8 cellular contexts compared by ENCODE assay signal in the genomic region with DNA sequence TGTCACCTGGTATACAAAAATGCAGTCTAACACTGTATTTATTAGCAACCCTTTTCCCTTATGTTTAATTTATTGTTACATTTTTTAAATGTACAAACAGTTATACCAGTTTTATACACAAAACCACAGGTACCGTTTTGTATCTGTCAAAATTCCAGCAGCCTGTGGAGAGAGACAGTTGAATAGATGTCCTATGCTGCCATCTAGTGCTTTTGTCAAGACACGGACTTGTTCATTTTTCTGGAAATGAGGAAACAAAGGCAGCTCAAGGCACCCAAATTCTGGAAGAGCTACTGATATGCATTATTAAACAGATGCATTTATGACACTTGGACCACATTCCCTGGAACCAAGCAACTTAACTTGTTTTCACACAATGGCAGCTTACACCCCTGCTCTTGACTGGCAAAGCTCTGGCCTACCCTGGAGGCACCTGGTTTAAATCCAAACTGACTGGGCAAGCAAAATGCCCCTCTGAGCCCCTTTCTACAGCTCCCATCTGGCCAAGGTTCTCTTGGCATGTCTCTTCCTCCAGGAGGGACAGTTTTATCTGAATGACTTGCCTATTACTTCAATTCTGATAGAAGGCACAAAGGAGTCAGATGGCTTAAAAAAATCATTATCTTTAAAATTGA.
A peak's percentile ranks its signal among the peaks of the same experiment; 100 is the strongest.
DNase-seq lines count a peak whose midpoint lies in the region; ATAC-seq lines count a peak whose summit lies in the region.

No MANE protein-coding gene starts in this region.

- H3K27me3 Mint-ChIP-seq in activated naive CD8-positive, alpha-beta T cell treated with anti-CD3 and anti-CD28 coated beads, Interleukin-2, amount 50 U/mL, for 24 hours = no peaks in the 10 kb centered on the region
- H3K27me3 Mint-ChIP-seq in activated naive CD8-positive, alpha-beta T cell treated with anti-CD3 and anti-CD28 coated beads for 36 hours = no peaks in the 10 kb centered on the region

- H3K4me1 Mint-ChIP-seq in activated naive CD8-positive, alpha-beta T cell treated with anti-CD3 and anti-CD28 coated beads, Interleukin-2, amount 50 U/mL, for 24 hours = no peaks in the 10 kb centered on the region
- H3K4me1 Mint-ChIP-seq in activated naive CD8-positive, alpha-beta T cell treated with anti-CD3 and anti-CD28 coated beads for 36 hours = no peaks in the 10 kb centered on the region

- intact Hi-C loops in posterior vena cava (cut with DNase I) = loop anchor here in 1 of 2 donors (5.0 kb wide), 1 partner anchor 672 kb away; no protein-coding TSS in a partner anchor

- no peak overlapping the region for H3K4me3 ChIP-seq in neuronal stem cell (ENCODE audit: low read length in 2 of 2)

- H3K4me1 ChIP-seq in neuronal stem cell (ENCODE audit: control insufficient read depth in 2 of 2, insufficient read depth in 1 of 2, low read depth in 1 of 2, low read length in 2 of 2) = no peaks in the 10 kb centered on the region

- no peak overlapping the region for H2AK5ac ChIP-seq in neuronal stem cell (ENCODE audit: low read depth, low read length)

- peaks cover 0 to 7% (median 0%) of the 10 kb centered on the region in 3 experiments for H3K27me3 ChIP-seq in neuronal stem cell (ENCODE audit: control insufficient read depth in 3 of 3, insufficient read depth in 3 of 3, low read depth in 1 of 3, low read length in 3 of 3)

- H3K9me3 ChIP-seq in neuronal stem cell (replicated peaks in 1 of 2; ENCODE audit: control insufficient read depth in 2 of 2, insufficient read depth in 1 of 2, low read depth in 1 of 2, low read length in 2 of 2) = no peaks in the 10 kb centered on the region

- H4K8ac ChIP-seq in neuronal stem cell (ENCODE audit: low read depth, low read length) = no peak overlapping the region

- no peak overlapping the region for H4K91ac ChIP-seq in neuronal stem cell (ENCODE audit: low read depth, low read length, poor library complexity)

- H3K4ac ChIP-seq in neuronal stem cell (ENCODE audit: low read length) = no peak overlapping the region

- no peak overlapping the region for H2AFZ ChIP-seq in neuronal stem cell (ENCODE audit: low read length)

- H3K9ac ChIP-seq in neuronal stem cell (ENCODE audit: low read depth, low read length, poor library complexity) = no peak overlapping the region

- peak; percentile 2 for DNase-seq in activated naive CD8-positive, alpha-beta T cell treated with anti-CD3 and anti-CD28 coated beads, Interleukin-2, amount 50 U/mL, for 24 hours
- DNase-seq in activated naive CD8-positive, alpha-beta T cell treated with anti-CD3 and anti-CD28 coated beads for 36 hours = no peak
- peak; percentile 69 for DNase-seq in M059J (ENCODE audit: low read depth)
- peak; percentile 34 for DNase-seq in RPMI8226
- DNase-seq in neuronal stem cell (ENCODE audit: low spot score) = peak; percentile 48
- DNase-seq in posterior vena cava (ENCODE audit: low spot score) = no peak

- H2BK12ac ChIP-seq in neuronal stem cell (ENCODE audit: low read length) = no peak overlapping the region

- no CpG with 5 or more reads among the region's 2 CpGs for WGBS in neuronal stem cell (ENCODE audit: extremely low coverage in 2 of 2, insufficient read length in 2 of 2, insufficient replicate concordance in 1 of 2), 2 donors

- no peak overlapping the region for H2BK5ac ChIP-seq in neuronal stem cell (ENCODE audit: low read length)

- no peak overlapping the region for H3K27ac ChIP-seq in neuronal stem cell (replicated peaks; ENCODE audit: low read length)

- no peak overlapping the region for H2BK120ac ChIP-seq in neuronal stem cell (ENCODE audit: low read depth, low read length)

- no peak overlapping the region for H3K14ac ChIP-seq in neuronal stem cell (ENCODE audit: low read length)

- H3K4me2 ChIP-seq in neuronal stem cell (ENCODE audit: insufficient read depth, low read length, poor library complexity, severe bottlenecking) = no peak overlapping the region

- H3K23ac ChIP-seq in neuronal stem cell (ENCODE audit: low read depth, low read length, poor library complexity) = no peak overlapping the region

- no peak overlapping the region for H3K4me3 Mint-ChIP-seq in activated naive CD8-positive, alpha-beta T cell treated with anti-CD3 and anti-CD28 coated beads, Interleukin-2, amount 50 U/mL, for 24 hours
- H3K4me3 Mint-ChIP-seq in activated naive CD8-positive, alpha-beta T cell treated with anti-CD3 and anti-CD28 coated beads for 36 hours = no peak overlapping the region

- ATAC-seq in activated naive CD8-positive, alpha-beta T cell treated with anti-CD3 and anti-CD28 coated beads, Interleukin-2, amount 50 U/mL, for 24 hours = no peak
- peak; percentile 33 for ATAC-seq in esophagus mucosa
- ATAC-seq in HG02970 (IDR thresholded peaks at IDR 0.05; ENCODE audit: low FRiP score, unreplicated experiment) = no peak

- H3K36me3 Mint-ChIP-seq in activated naive CD8-positive, alpha-beta T cell treated with anti-CD3 and anti-CD28 coated beads, Interleukin-2, amount 50 U/mL, for 24 hours (ENCODE audit: low read depth) = no peaks in the 10 kb centered on the region
- H3K36me3 Mint-ChIP-seq in activated naive CD8-positive, alpha-beta T cell treated with anti-CD3 and anti-CD28 coated beads for 36 hours = no peaks in the 10 kb centered on the region

- no peaks in the 10 kb centered on the region for H3K9me3 Mint-ChIP-seq in activated naive CD8-positive, alpha-beta T cell treated with anti-CD3 and anti-CD28 coated beads, Interleukin-2, amount 50 U/mL, for 24 hours
- H3K9me3 Mint-ChIP-seq in activated naive CD8-positive, alpha-beta T cell treated with anti-CD3 and anti-CD28 coated beads for 36 hours = no peaks in the 10 kb centered on the region

- no peak overlapping the region for H3K27ac Mint-ChIP-seq in activated naive CD8-positive, alpha-beta T cell treated with anti-CD3 and anti-CD28 coated beads, Interleukin-2, amount 50 U/mL, for 24 hours
- no peak overlapping the region for H3K27ac Mint-ChIP-seq in activated naive CD8-positive, alpha-beta T cell treated with anti-CD3 and anti-CD28 coated beads for 36 hours

- no peaks in the 10 kb centered on the region for H3K36me3 ChIP-seq in neuronal stem cell (replicated peaks in 1 of 2; ENCODE audit: control insufficient read depth in 2 of 2, insufficient read depth in 2 of 2, low read length in 2 of 2)

- no peaks in the 10 kb centered on the region for H3K79me1 ChIP-seq in neuronal stem cell (ENCODE audit: low read depth, low read length)

- H2BK15ac ChIP-seq in neuronal stem cell (ENCODE audit: low read length) = no peak overlapping the region

- H3K18ac ChIP-seq in neuronal stem cell (ENCODE audit: low read length) = peak overlapping the region; percentile 32

Comparison
In these comparisons a context has a peak if more than half of its experiments do, and no peak if none do; other contexts are left out.
1. DNase-seq: peak in activated naive CD8-positive, alpha-beta T cell treated with anti-CD3 and anti-CD28 coated beads, Interleukin-2, amount 50 U/mL, for 24 hours (single experiment), M059J (single experiment), RPMI8226 (single experiment) and neuronal stem cell (single experiment); none in activated naive CD8-positive, alpha-beta T cell treated with anti-CD3 and anti-CD28 coated beads for 36 hours (single experiment) and posterior vena cava (single experiment).